39 cellular contexts compared by ENCODE assay signal in the genomic region with DNA sequence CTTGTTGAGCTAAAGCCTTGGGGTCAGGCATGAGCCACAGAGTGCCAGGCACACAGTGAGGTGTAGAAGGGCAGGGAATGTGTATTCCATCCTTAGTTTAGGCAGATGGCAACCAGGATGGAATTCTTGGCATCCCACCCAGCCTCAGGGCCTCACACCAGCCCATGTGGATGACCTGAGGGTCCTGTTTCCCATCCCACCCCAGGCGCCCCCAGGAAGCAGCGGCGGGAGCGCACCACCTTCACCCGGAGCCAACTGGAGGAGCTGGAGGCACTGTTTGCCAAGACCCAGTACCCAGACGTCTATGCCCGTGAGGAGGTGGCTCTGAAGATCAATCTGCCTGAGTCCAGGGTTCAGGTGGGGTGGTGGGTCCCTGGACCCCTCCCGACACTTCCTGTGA. TPM values are rescaled to one million over a fixed set of nuclear protein-coding genes. Genes with fewer than 3 reads are reported as not detected.
"Had no signal": no experiment of that assay in that cellular context is flagged by ENCODE, and none has a peak within 500 bp of the region (broad histone marks: within the 10 kb centered on the region; RNA-seq: fewer than 3 reads in every experiment).

No MANE protein-coding gene starts in this region.

- H3K9me3 ChIP-seq: adrenal gland, body of pancreas, breast epithelium had no signal

- H3K4me3 ChIP-seq: adrenal gland, body of pancreas, breast epithelium had no signal

- H3K4me1 ChIP-seq: adrenal gland, body of pancreas, breast epithelium had no signal

- H3K27me3 Mint-ChIP-seq: activated CD4-positive, alpha-beta memory T cell treated with anti-CD3 and anti-CD28 coated beads for 36 hours; activated CD4-positive, alpha-beta T cell treated with anti-CD3 and anti-CD28 coated beads, Interleukin-2, amount 10 ng/mL, durations not matched to agents 7 days and 5 days; activated T-helper 17 cell treated with anti-CD3 and anti-CD28 coated beads, Interleukin-2, amount 50 U/mL, for 72 hours; central memory CD8-positive, alpha-beta T cell had no signal

- DNase-seq: activated B cell treated with CpG ODN at 0.5 μM for 24 hours; activated CD4-positive, alpha-beta memory T cell treated with anti-CD3 and anti-CD28 coated beads for 36 hours; activated CD4-positive, alpha-beta T cell treated with anti-CD3 and anti-CD28 coated beads for 4 hours; activated CD4-positive, alpha-beta T cell treated with anti-CD3 and anti-CD28 coated beads, Interleukin-2, amount 10 ng/mL, durations not matched to agents 7 days and 5 days; activated CD4-positive, alpha-beta T cell treated with anti-CD3 and anti-CD28 coated beads, Interleukin-2, amount 50 U/mL, for 4 hours; activated CD4-positive, CD25-positive, alpha-beta regulatory T cell treated with anti-CD3 and anti-CD28 coated beads, Interleukin-2, amount 50 U/mL, for 72 hours; activated CD8-positive, alpha-beta memory T cell treated with anti-CD3 and anti-CD28 coated beads, Interleukin-2, amount 50 U/mL, for 4 hours; activated CD8-positive, alpha-beta T cell treated with anti-CD3 and anti-CD28 coated beads for 36 hours; activated effector memory CD4-positive, alpha-beta T cell treated with anti-CD3 and anti-CD28 coated beads, Interleukin-2, amount 50 U/mL, for 16 hours; activated gamma-delta T cell treated with Interleukin-2 at 50 U/mL for 16 hours; activated naive CD4-positive, alpha-beta T cell; activated naive CD4-positive, alpha-beta T cell treated with anti-CD3 and anti-CD28 coated beads for 36 hours; activated naive CD4-positive, alpha-beta T cell treated with anti-CD3 and anti-CD28 coated beads, Interleukin-2, amount 50 U/mL, for 16 hours; activated naive CD8-positive, alpha-beta T cell treated with anti-CD3 and anti-CD28 coated beads for 36 hours; activated T-cell treated with anti-CD3 and anti-CD28 coated beads for 4 hours; activated T-cell treated with anti-CD3 and anti-CD28 coated beads, Interleukin-2, amount 50 U/mL, for 1 hour; activated T-cell treated with anti-CD3 and anti-CD28 coated beads, Interleukin-2, amount 50 U/mL, for 4 hours; activated T-cell treated with anti-CD3 and anti-CD28 coated beads, Interleukin-2, amount 50 U/mL, for 72 hours; adrenal gland; amniotic stem cell; body of pancreas; brain microvascular endothelial cell; caudate nucleus; cerebellar nuclear complex; T-helper 1 cell; T-helper 2 cell; T-helper 9 cell had no signal

- H3K27me3 ChIP-seq: adrenal gland, body of pancreas, brain microvascular endothelial cell, breast epithelium had no signal

- H3K4me1 Mint-ChIP-seq: activated B cell treated with CpG ODN at 0.5 μM for 24 hours; activated CD4-positive, alpha-beta T cell treated with anti-CD3 and anti-CD28 coated beads, Interleukin-2, amount 10 ng/mL, durations not matched to agents 7 days and 5 days; activated naive CD8-positive, alpha-beta T cell treated with anti-CD3 and anti-CD28 coated beads for 36 hours; activated T-helper 17 cell treated with anti-CD3 and anti-CD28 coated beads, Interleukin-2, amount 50 U/mL, for 72 hours; central memory CD8-positive, alpha-beta T cell had no signal

- H3K27ac ChIP-seq: adrenal gland, body of pancreas, brain microvascular endothelial cell, breast epithelium, VCaP had no signal

- H3K9me3 Mint-ChIP-seq: activated B cell treated with CpG ODN at 0.5 μM for 24 hours; activated CD4-positive, alpha-beta memory T cell treated with anti-CD3 and anti-CD28 coated beads for 36 hours; activated CD4-positive, alpha-beta T cell treated with anti-CD3 and anti-CD28 coated beads, Interleukin-2, amount 10 ng/mL, durations not matched to agents 7 days and 5 days; activated CD8-positive, alpha-beta T cell treated with anti-CD3 and anti-CD28 coated beads for 36 hours; activated naive CD4-positive, alpha-beta T cell treated with anti-CD3 and anti-CD28 coated beads for 36 hours; activated naive CD4-positive, alpha-beta T cell treated with anti-CD3 and anti-CD28 coated beads, Interleukin-2, amount 50 U/mL, for 72 hours; activated naive CD8-positive, alpha-beta T cell treated with anti-CD3 and anti-CD28 coated beads for 36 hours; activated T-cell treated with anti-CD3 and anti-CD28 coated beads, Interleukin-2, amount 50 U/mL, for 4 hours; activated T-cell treated with anti-CD3 and anti-CD28 coated beads, Interleukin-2, amount 50 U/mL, for 72 hours; activated T-helper 1 cell treated with anti-CD3 and anti-CD28 coated beads, Interleukin-12 subunit alpha, Interleukin-12 subunit beta, Interleukin-2, Interleukin-4 antibody, amounts not matched to agents 30 ng/mL and 10 ng/mL and 1 ng/mL, durations not matched to agents 14 hours and 24 hours and 36 hours; activated T-helper 17 cell treated with anti-CD3 and anti-CD28 coated beads, Interleukin-2, amount 50 U/mL, for 72 hours; central memory CD8-positive, alpha-beta T cell; T-helper 1 cell treated with Interleukin-12 subunit alpha and Interleukin-12 subunit beta and Interleukin-4 antibody, amounts not matched to agents 30 μg/mL and 1 μg/mL, for 36 hours; T-helper 2 cell treated with Interferon-gamma antibody and Interleukin-4, amounts not matched to agents 5 μg/mL and 100 μg/mL, for 36 hours had no signal

- H3K36me3 Mint-ChIP-seq: activated CD4-positive, alpha-beta memory T cell treated with anti-CD3 and anti-CD28 coated beads for 36 hours; activated naive CD4-positive, alpha-beta T cell treated with anti-CD3 and anti-CD28 coated beads, Interleukin-2, amount 50 U/mL, for 72 hours; activated naive CD8-positive, alpha-beta T cell treated with anti-CD3 and anti-CD28 coated beads for 36 hours had no signal

- H3K4me3 Mint-ChIP-seq: activated B cell treated with CpG ODN at 0.5 μM for 24 hours; activated CD4-positive, alpha-beta memory T cell treated with anti-CD3 and anti-CD28 coated beads for 36 hours; activated CD4-positive, alpha-beta T cell treated with anti-CD3 and anti-CD28 coated beads, Interleukin-2, amount 10 ng/mL, durations not matched to agents 7 days and 5 days; activated CD8-positive, alpha-beta T cell treated with anti-CD3 and anti-CD28 coated beads for 36 hours; activated naive CD4-positive, alpha-beta T cell treated with anti-CD3 and anti-CD28 coated beads for 36 hours; activated naive CD8-positive, alpha-beta T cell treated with anti-CD3 and anti-CD28 coated beads for 36 hours; activated T-cell treated with anti-CD3 and anti-CD28 coated beads, Interleukin-2, amount 50 U/mL, for 4 hours; activated T-cell treated with anti-CD3 and anti-CD28 coated beads, Interleukin-2, amount 50 U/mL, for 72 hours; activated T-helper 1 cell treated with anti-CD3 and anti-CD28 coated beads, Interleukin-12 subunit alpha, Interleukin-12 subunit beta, Interleukin-2, Interleukin-4 antibody, amounts not matched to agents 30 ng/mL and 10 ng/mL and 1 ng/mL, durations not matched to agents 14 hours and 24 hours and 36 hours; activated T-helper 17 cell treated with anti-CD3 and anti-CD28 coated beads, Interleukin-2, amount 50 U/mL, for 72 hours; central memory CD8-positive, alpha-beta T cell; T-helper 1 cell treated with Interleukin-12 subunit alpha and Interleukin-12 subunit beta and Interleukin-4 antibody, amounts not matched to agents 30 μg/mL and 1 μg/mL, for 36 hours; T-helper 2 cell treated with Interferon-gamma antibody and Interleukin-4, amounts not matched to agents 5 μg/mL and 100 μg/mL, for 36 hours had no signal

- H3K36me3 ChIP-seq: adrenal gland, brain microvascular endothelial cell, breast epithelium had no signal

- ATAC-seq: activated CD8-positive, alpha-beta T cell treated with anti-CD3 and anti-CD28 coated beads for 36 hours; activated naive CD4-positive, alpha-beta T cell treated with anti-CD3 and anti-CD28 coated beads, Interleukin-2, amount 50 U/mL, for 72 hours; activated T-cell treated with anti-CD3 and anti-CD28 coated beads, Interleukin-2, amount 50 U/mL, for 4 hours; activated T-cell treated with anti-CD3 and anti-CD28 coated beads, Interleukin-2, amount 50 U/mL, for 72 hours; activated T-helper 17 cell treated with anti-CD3 and anti-CD28 coated beads, Interleukin-2, amount 50 U/mL, for 72 hours; body of pancreas had no signal

- H3K27ac Mint-ChIP-seq: activated B cell treated with CpG ODN at 0.5 μM for 24 hours; activated CD4-positive, alpha-beta memory T cell treated with anti-CD3 and anti-CD28 coated beads for 36 hours; activated CD4-positive, alpha-beta T cell treated with anti-CD3 and anti-CD28 coated beads, Interleukin-2, amount 10 ng/mL, durations not matched to agents 7 days and 5 days; activated CD8-positive, alpha-beta T cell treated with anti-CD3 and anti-CD28 coated beads for 36 hours; activated naive CD4-positive, alpha-beta T cell treated with anti-CD3 and anti-CD28 coated beads for 36 hours; activated naive CD4-positive, alpha-beta T cell treated with anti-CD3 and anti-CD28 coated beads, Interleukin-2, amount 50 U/mL, for 72 hours; activated naive CD8-positive, alpha-beta T cell treated with anti-CD3 and anti-CD28 coated beads for 36 hours; activated T-cell treated with anti-CD3 and anti-CD28 coated beads, Interleukin-2, amount 50 U/mL, for 72 hours; activated T-helper 1 cell treated with anti-CD3 and anti-CD28 coated beads, Interleukin-12 subunit alpha, Interleukin-12 subunit beta, Interleukin-2, Interleukin-4 antibody, amounts not matched to agents 30 ng/mL and 10 ng/mL and 1 ng/mL, durations not matched to agents 14 hours and 24 hours and 36 hours; activated T-helper 17 cell treated with anti-CD3 and anti-CD28 coated beads, Interleukin-2, amount 50 U/mL, for 72 hours; T-helper 1 cell treated with Interleukin-12 subunit alpha and Interleukin-12 subunit beta and Interleukin-4 antibody, amounts not matched to agents 30 μg/mL and 1 μg/mL, for 36 hours; T-helper 2 cell treated with Interferon-gamma antibody and Interleukin-4, amounts not matched to agents 5 μg/mL and 100 μg/mL, for 36 hours had no signal

RNA-seq across cellular contexts. Expression of a gene that starts 14.3 kb away (rescaled TPM):
- total RNA-seq: activated B cell treated with CpG ODN at 0.5 μM for 24 hours; activated CD4-positive, alpha-beta memory T cell treated with anti-CD3 and anti-CD28 coated beads for 36 hours; activated CD4-positive, alpha-beta T cell treated with anti-CD3 and anti-CD28 coated beads, Interleukin-2, amount 10 ng/mL, durations not matched to agents 7 days and 5 days; activated CD8-positive, alpha-beta memory T cell treated with anti-CD3 and anti-CD28 coated beads for 36 hours; activated CD8-positive, alpha-beta T cell treated with anti-CD3 and anti-CD28 coated beads for 36 hours; activated naive CD4-positive, alpha-beta T cell treated with anti-CD3 and anti-CD28 coated beads for 36 hours; activated naive CD4-positive, alpha-beta T cell treated with anti-CD3 and anti-CD28 coated beads, Interleukin-2, amount 50 U/mL, for 72 hours; activated naive CD8-positive, alpha-beta T cell treated with anti-CD3 and anti-CD28 coated beads for 36 hours; activated T-cell treated with anti-CD3 and anti-CD28 coated beads, Interleukin-2, amount 50 U/mL, for 4 hours; activated T-cell treated with anti-CD3 and anti-CD28 coated beads, Interleukin-2, amount 50 U/mL, for 72 hours; activated T-helper 1 cell treated with anti-CD3 and anti-CD28 coated beads, Interleukin-12 subunit alpha, Interleukin-12 subunit beta, Interleukin-2, Interleukin-4 antibody, amounts not matched to agents 30 ng/mL and 10 ng/mL and 1 ng/mL, durations not matched to agents 14 hours and 24 hours and 36 hours; adrenal gland; aorta; astrocyte; body of pancreas; breast epithelium; chondrocyte had no signal

RNA-seq across cellular contexts. Expression of a gene that starts 23.0 kb away (rescaled TPM):
- total RNA-seq: activated B cell treated with CpG ODN at 0.5 μM for 24 hours; activated CD4-positive, alpha-beta memory T cell treated with anti-CD3 and anti-CD28 coated beads for 36 hours; activated CD4-positive, alpha-beta T cell treated with anti-CD3 and anti-CD28 coated beads, Interleukin-2, amount 10 ng/mL, durations not matched to agents 7 days and 5 days; activated CD8-positive, alpha-beta memory T cell treated with anti-CD3 and anti-CD28 coated beads for 36 hours; activated CD8-positive, alpha-beta T cell treated with anti-CD3 and anti-CD28 coated beads for 36 hours; activated naive CD4-positive, alpha-beta T cell treated with anti-CD3 and anti-CD28 coated beads for 36 hours; activated naive CD4-positive, alpha-beta T cell treated with anti-CD3 and anti-CD28 coated beads, Interleukin-2, amount 50 U/mL, for 72 hours; activated naive CD8-positive, alpha-beta T cell treated with anti-CD3 and anti-CD28 coated beads for 36 hours; activated T-cell treated with anti-CD3 and anti-CD28 coated beads, Interleukin-2, amount 50 U/mL, for 4 hours; activated T-cell treated with anti-CD3 and anti-CD28 coated beads, Interleukin-2, amount 50 U/mL, for 72 hours; activated T-helper 1 cell treated with anti-CD3 and anti-CD28 coated beads, Interleukin-12 subunit alpha, Interleukin-12 subunit beta, Interleukin-2, Interleukin-4 antibody, amounts not matched to agents 30 ng/mL and 10 ng/mL and 1 ng/mL, durations not matched to agents 14 hours and 24 hours and 36 hours; activated T-helper 17 cell treated with anti-CD3 and anti-CD28 coated beads, Interleukin-2, amount 50 U/mL, for 72 hours; adrenal gland; aorta; astrocyte; body of pancreas; breast epithelium; chondrocyte had no signal
- polyA plus RNA-seq: adrenal gland, aorta had no signal

RNA-seq across cellular contexts. Expression of a gene that starts 31.7 kb away (rescaled TPM):
- total RNA-seq: activated B cell treated with CpG ODN at 0.5 μM for 24 hours; activated CD4-positive, alpha-beta memory T cell treated with anti-CD3 and anti-CD28 coated beads for 36 hours; activated CD4-positive, alpha-beta T cell treated with anti-CD3 and anti-CD28 coated beads, Interleukin-2, amount 10 ng/mL, durations not matched to agents 7 days and 5 days; activated CD8-positive, alpha-beta memory T cell treated with anti-CD3 and anti-CD28 coated beads for 36 hours; activated CD8-positive, alpha-beta T cell treated with anti-CD3 and anti-CD28 coated beads for 36 hours; activated naive CD4-positive, alpha-beta T cell treated with anti-CD3 and anti-CD28 coated beads for 36 hours; activated naive CD4-positive, alpha-beta T cell treated with anti-CD3 and anti-CD28 coated beads, Interleukin-2, amount 50 U/mL, for 72 hours; activated naive CD8-positive, alpha-beta T cell treated with anti-CD3 and anti-CD28 coated beads for 36 hours; activated T-cell treated with anti-CD3 and anti-CD28 coated beads, Interleukin-2, amount 50 U/mL, for 4 hours; activated T-cell treated with anti-CD3 and anti-CD28 coated beads, Interleukin-2, amount 50 U/mL, for 72 hours; activated T-helper 1 cell treated with anti-CD3 and anti-CD28 coated beads, Interleukin-12 subunit alpha, Interleukin-12 subunit beta, Interleukin-2, Interleukin-4 antibody, amounts not matched to agents 30 ng/mL and 10 ng/mL and 1 ng/mL, durations not matched to agents 14 hours and 24 hours and 36 hours; activated T-helper 17 cell treated with anti-CD3 and anti-CD28 coated beads, Interleukin-2, amount 50 U/mL, for 72 hours; adrenal gland; aorta; astrocyte; body of pancreas; breast epithelium; chondrocyte had no signal
- polyA plus RNA-seq: adrenal gland, aorta had no signal

RNA-seq across cellular contexts. Expression of a gene that starts 50.1 kb away (rescaled TPM):
- total RNA-seq: activated B cell treated with CpG ODN at 0.5 μM for 24 hours; activated CD4-positive, alpha-beta memory T cell treated with anti-CD3 and anti-CD28 coated beads for 36 hours; activated CD4-positive, alpha-beta T cell treated with anti-CD3 and anti-CD28 coated beads, Interleukin-2, amount 10 ng/mL, durations not matched to agents 7 days and 5 days; activated CD8-positive, alpha-beta memory T cell treated with anti-CD3 and anti-CD28 coated beads for 36 hours; activated CD8-positive, alpha-beta T cell treated with anti-CD3 and anti-CD28 coated beads for 36 hours; activated naive CD4-positive, alpha-beta T cell treated with anti-CD3 and anti-CD28 coated beads for 36 hours; activated naive CD4-positive, alpha-beta T cell treated with anti-CD3 and anti-CD28 coated beads, Interleukin-2, amount 50 U/mL, for 72 hours; activated naive CD8-positive, alpha-beta T cell treated with anti-CD3 and anti-CD28 coated beads for 36 hours; activated T-cell treated with anti-CD3 and anti-CD28 coated beads, Interleukin-2, amount 50 U/mL, for 72 hours; activated T-helper 1 cell treated with anti-CD3 and anti-CD28 coated beads, Interleukin-12 subunit alpha, Interleukin-12 subunit beta, Interleukin-2, Interleukin-4 antibody, amounts not matched to agents 30 ng/mL and 10 ng/mL and 1 ng/mL, durations not matched to agents 14 hours and 24 hours and 36 hours; activated T-helper 17 cell treated with anti-CD3 and anti-CD28 coated beads, Interleukin-2, amount 50 U/mL, for 72 hours; aorta; astrocyte; body of pancreas; breast epithelium; chondrocyte had no signal
